In genomic region chr5:52577546-52577945, GRCh38 we compare ENCODE assay signal across 37 cellular contexts.
DNase-seq lines count a peak whose midpoint lies in the region; ATAC-seq, FAIRE-seq and TF ChIP-seq lines count a peak whose summit lies in the region.
"Had no signal": no experiment of that assay in that cellular context is flagged by ENCODE, and none has a peak within 500 bp of the region (broad histone marks: within the 10 kb centered on the region; RNA-seq: fewer than 3 reads in every experiment).

No MANE protein-coding gene starts in this region.

- H3K9me1 ChIP-seq in IMR-90 (ENCODE audit: insufficient read depth, low read length), result no peaks in the 10 kb centered on the region

- DNase-seq in HepG2 (ENCODE audit: low spot score) (no peak), right lobe of liver (no peak), HTR-8/SVneo (ENCODE audit: insufficient read length, low spot score) (no peak), IMR-90 (no peak), H1 (ENCODE audit: low read depth in 1 of 2, low spot score in 2 of 2) (no peak)
- DNase-seq in activated CD4-positive, alpha-beta T cell treated with anti-CD3 and anti-CD28 coated beads, Interleukin-2, amount 10 ng/mL, durations not matched to agents 7 days and 5 days, result no peak
- DNase-seq in activated CD4-positive, alpha-beta memory T cell treated with anti-CD3 and anti-CD28 coated beads, Interleukin-2, amount 10 ng/mL, durations not matched to agents 7 days and 5 days, result no peak
- DNase-seq: 8988T; ACHN; AML-193; BE2C; C1 segment of cervical spinal cord; Caco-2; Calu3; CD4-positive, alpha-beta memory T cell; CD4-positive, alpha-beta T cell; CD4-positive, CD25-positive, alpha-beta regulatory T cell; CD8-positive, alpha-beta memory T cell; CD8-positive, alpha-beta T cell; COR-L47; DMS 273 treated with DMSO at 0.1 percent for 48 hours; DMS153; DMS53; DMS79; DMS79 treated with DMSO at 0.1 percent for 48 hours; DND-41; EL had no signal

- H3K9me3 Mint-ChIP-seq in activated CD4-positive, alpha-beta T cell treated with anti-CD3 and anti-CD28 coated beads, Interleukin-2, amount 10 ng/mL, durations not matched to agents 7 days and 5 days, result no peaks in the 10 kb centered on the region
- no peaks in the 10 kb centered on the region for H3K9me3 Mint-ChIP-seq in activated CD4-positive, alpha-beta memory T cell treated with anti-CD3 and anti-CD28 coated beads, Interleukin-2, amount 10 ng/mL, durations not matched to agents 7 days and 5 days
- H3K9me3 Mint-ChIP-seq: CD4-positive, alpha-beta T cell; CD8-positive, alpha-beta T cell had no signal

- intact Hi-C loops in HepG2 (cut with micrococcal nuclease; ENCODE audit: unreplicated experiment), result no loop called here
- intact Hi-C loops in right lobe of liver (cut with DNase I), result no loop called here
- intact Hi-C loops in IMR-90 (cut with micrococcal nuclease), result no loop called here

- TF ChIP-seq RAD21 in HepG2 (CRISPR knock-in tag; IDR thresholded peaks at IDR 0.05), result no peak
- no peak for TF ChIP-seq RAD21 in IMR-90 (IDR thresholded peaks at IDR 0.05; ENCODE audit: low read length)
- no peak for TF ChIP-seq RAD21 in H1 (IDR thresholded peaks at IDR 0.05 in 1 of 2, conservative IDR thresholded peaks at IDR 0.05 in 1 of 2; ENCODE audit: low read depth in 2 of 2, low read length in 2 of 2)

- H3K9ac ChIP-seq in HepG2 (ENCODE audit: insufficient read depth, low read depth, low read length), result no peak overlapping the region
- H3K9ac ChIP-seq in IMR-90 (ENCODE audit: low read depth, low read length), result no peak overlapping the region
- no peak overlapping the region for H3K9ac ChIP-seq in H1 (replicated peaks in 1 of 4; ENCODE audit: extremely low read depth in 1 of 4, low read depth in 3 of 4, low read length in 3 of 4)
- H3K9ac ChIP-seq: BLaER1; BLaER1 treated with 17β-estradiol and CSF1 and Interleukin-3, amounts not matched to agents 10 nM and 100 nM had no signal

- H3K4me3 Mint-ChIP-seq in activated CD4-positive, alpha-beta T cell treated with anti-CD3 and anti-CD28 coated beads, Interleukin-2, amount 10 ng/mL, durations not matched to agents 7 days and 5 days, result no peak overlapping the region
- H3K4me3 Mint-ChIP-seq in activated CD4-positive, alpha-beta memory T cell treated with anti-CD3 and anti-CD28 coated beads, Interleukin-2, amount 10 ng/mL, durations not matched to agents 7 days and 5 days, result no peak overlapping the region
- H3K4me3 Mint-ChIP-seq: B cell; CD14-positive monocyte; CD4-positive, alpha-beta memory T cell; CD4-positive, alpha-beta T cell; CD4-positive, CD25-positive, alpha-beta regulatory T cell; CD8-positive, alpha-beta memory T cell; CD8-positive, alpha-beta T cell had no signal

- CTCF ChIA-PET in HepG2 (lab: Yijun Ruan, JAX; ENCODE audit: low intra/inter-chr PET ratio, low total read pairs) (no interaction called here), IMR-90 (lab: Yijun Ruan, JAX) (no interaction called here), H1 (lab: Charles Lee; ENCODE audit: partially characterized antibody) (no interaction called here)
- CTCF ChIA-PET in activated CD4-positive, alpha-beta T cell treated with anti-CD3 and anti-CD28 coated beads, Interleukin-2, amount 10 ng/mL, durations not matched to agents 7 days and 5 days (lab: Charles Lee), result no interaction called here
- CTCF ChIA-PET in activated CD4-positive, alpha-beta memory T cell treated with anti-CD3 and anti-CD28 coated beads, Interleukin-2, amount 10 ng/mL, durations not matched to agents 7 days and 5 days (lab: Charles Lee), result no interaction called here

- no peak overlapping the region for H4K91ac ChIP-seq in IMR-90 (ENCODE audit: insufficient read depth, low read depth, low read length)
- H4K91ac ChIP-seq in H1 (replicated peaks; ENCODE audit: insufficient read length, low read length), result no peak overlapping the region

- no peak overlapping the region for H3K27ac Mint-ChIP-seq in activated CD4-positive, alpha-beta T cell treated with anti-CD3 and anti-CD28 coated beads, Interleukin-2, amount 10 ng/mL, durations not matched to agents 7 days and 5 days
- no peak overlapping the region for H3K27ac Mint-ChIP-seq in activated CD4-positive, alpha-beta memory T cell treated with anti-CD3 and anti-CD28 coated beads, Interleukin-2, amount 10 ng/mL, durations not matched to agents 7 days and 5 days
- H3K27ac Mint-ChIP-seq: B cell; CD4-positive, alpha-beta memory T cell; CD4-positive, alpha-beta T cell; CD4-positive, CD25-positive, alpha-beta regulatory T cell; CD8-positive, alpha-beta memory T cell; CD8-positive, alpha-beta T cell had no signal

- no peaks in the 10 kb centered on the region for H3K23me2 ChIP-seq in H1 (ENCODE audit: low read depth, low read length)

- H4K20me1 ChIP-seq in HepG2 (ENCODE audit: insufficient read depth, low read length), result no peaks in the 10 kb centered on the region
- no peaks in the 10 kb centered on the region for H4K20me1 ChIP-seq in IMR-90 (ENCODE audit: insufficient read depth, low read length)
- no peaks in the 10 kb centered on the region for H4K20me1 ChIP-seq in H1 (replicated peaks in 1 of 2; ENCODE audit: control insufficient read depth in 1 of 2, insufficient read depth in 2 of 2, low read length in 2 of 2)
- H4K20me1 ChIP-seq: BLaER1; BLaER1 treated with 17β-estradiol and CSF1 and Interleukin-3, amounts not matched to agents 10 nM and 100 nM had no signal

- H2BK120ac ChIP-seq in IMR-90 (ENCODE audit: low read depth, low read length) (no peak overlapping the region), H1 (replicated peaks; ENCODE audit: low read depth, low read length) (no peak overlapping the region)

- ATAC-seq in HepG2, result no peak
- no peak for ATAC-seq in right lobe of liver
- ATAC-seq in IMR-90 (ENCODE audit: low read depth), result no peak
- no peak for ATAC-seq in HG03520 (IDR thresholded peaks at IDR 0.05; ENCODE audit: unreplicated experiment)
- ATAC-seq: A549; CD8-positive, alpha-beta T cell had no signal

- H4K8ac ChIP-seq in IMR-90 (ENCODE audit: low read depth in 2 of 2, low read length in 2 of 2) (no peak overlapping the region), H1 (ENCODE audit: extremely low read depth, insufficient read depth, low read length) (no peak overlapping the region)

- no peak overlapping the region for H3K56ac ChIP-seq in IMR-90 (ENCODE audit: extremely low read depth, insufficient read depth, low read length)
- no peak overlapping the region for H3K56ac ChIP-seq in H1 (replicated peaks; ENCODE audit: insufficient read length, low read depth, low read length)

- no peaks in the 10 kb centered on the region for H3K79me2 ChIP-seq in HepG2 (ENCODE audit: insufficient read depth, low read length)
- no peaks in the 10 kb centered on the region for H3K79me2 ChIP-seq in H1 (ENCODE audit: control insufficient read depth in 1 of 2, insufficient read depth in 2 of 2, low read length in 2 of 2)

- no peak overlapping the region for H4K5ac ChIP-seq in IMR-90 (ENCODE audit: low read depth, low read length)
- H4K5ac ChIP-seq in H1 (ENCODE audit: insufficient read length, low read depth, low read length), result no peak overlapping the region

- no peak overlapping the region for H3K18ac ChIP-seq in IMR-90 (ENCODE audit: low read depth, low read length)
- H3K18ac ChIP-seq in H1 (ENCODE audit: extremely low read depth, low read length), result no peak overlapping the region

- no peak overlapping the region for H3K14ac ChIP-seq in IMR-90 (replicated peaks; ENCODE audit: low read depth, low read length)
- no peak overlapping the region for H3K14ac ChIP-seq in H1 (ENCODE audit: insufficient read length)

- H2AK9ac ChIP-seq in IMR-90 (replicated peaks; ENCODE audit: low read depth, low read length, poor library complexity), result no peak overlapping the region

- H3K4me1 ChIP-seq in HepG2 (ENCODE audit: insufficient read depth, low read length), result no peaks in the 10 kb centered on the region
- H3K4me1 ChIP-seq in right lobe of liver, result no peaks in the 10 kb centered on the region
- H3K4me1 ChIP-seq in IMR-90 (ENCODE audit: control insufficient read depth, insufficient read depth, low read length), result no peaks in the 10 kb centered on the region
- H3K4me1 ChIP-seq in H1 (replicated peaks in 1 of 4; ENCODE audit: control insufficient read depth in 3 of 4, insufficient read depth in 4 of 4, low read length in 3 of 4), result no peaks in the 10 kb centered on the region
- H3K4me1 ChIP-seq: A549, Caco-2 had no signal

- TF ChIP-seq CTCF in HepG2 (CRISPR knock-in tag; IDR thresholded peaks at IDR 0.05), result no peak
- TF ChIP-seq CTCF in right lobe of liver (IDR thresholded peaks at IDR 0.05), result no peak
- no peak for TF ChIP-seq CTCF in IMR-90 (conservative IDR thresholded peaks at IDR 0.05; ENCODE audit: low read depth, low read length)
- TF ChIP-seq CTCF in H1 (IDR thresholded peaks at IDR 0.05; ENCODE audit: control extremely low read depth in 1 of 3, insufficient read depth in 1 of 3, low read depth in 1 of 3, low read length in 3 of 3), result no peak

- H3K4me2 ChIP-seq in HepG2 (ENCODE audit: low read depth, low read length) (no peak overlapping the region), IMR-90 (ENCODE audit: low read depth, low read length) (no peak overlapping the region), H1 (ENCODE audit: insufficient read depth in 1 of 2, low read depth in 2 of 2, low read length in 2 of 2) (no peak overlapping the region)
- H3K4me2 ChIP-seq: A549; BLaER1; BLaER1 treated with 17β-estradiol and CSF1 and Interleukin-3, amounts not matched to agents 10 nM and 100 nM had no signal

- H3K4me1 Mint-ChIP-seq in activated CD4-positive, alpha-beta T cell treated with anti-CD3 and anti-CD28 coated beads, Interleukin-2, amount 10 ng/mL, durations not matched to agents 7 days and 5 days, result no peaks in the 10 kb centered on the region
- H3K4me1 Mint-ChIP-seq in activated CD4-positive, alpha-beta memory T cell treated with anti-CD3 and anti-CD28 coated beads, Interleukin-2, amount 10 ng/mL, durations not matched to agents 7 days and 5 days, result no peaks in the 10 kb centered on the region
- H3K4me1 Mint-ChIP-seq: B cell; CD14-positive monocyte; CD4-positive, alpha-beta memory T cell; CD4-positive, CD25-positive, alpha-beta regulatory T cell; CD8-positive, alpha-beta memory T cell had no signal

- FAIRE-seq in HepG2 (lab: Jason Lieb, UNC) (no peak), HTR-8/SVneo (lab: Jason Lieb, UNC) (peak; percentile 75), H1 (lab: Jason Lieb, UNC) (no peak)
- FAIRE-seq: A204.1, A549, D721Med had no signal

- H3K23ac ChIP-seq in IMR-90 (ENCODE audit: low read depth, low read length) (no peak overlapping the region), H1 (ENCODE audit: insufficient read length) (no peak overlapping the region)

- H2BK20ac ChIP-seq in IMR-90 (ENCODE audit: low read depth, low read length), result no peak overlapping the region
- H2BK20ac ChIP-seq in H1 (ENCODE audit: low read length), result no peak overlapping the region

- no peaks in the 10 kb centered on the region for H3K36me3 Mint-ChIP-seq in activated CD4-positive, alpha-beta T cell treated with anti-CD3 and anti-CD28 coated beads, Interleukin-2, amount 10 ng/mL, durations not matched to agents 7 days and 5 days (ENCODE audit: low read depth)
- H3K36me3 Mint-ChIP-seq in activated CD4-positive, alpha-beta memory T cell treated with anti-CD3 and anti-CD28 coated beads, Interleukin-2, amount 10 ng/mL, durations not matched to agents 7 days and 5 days (ENCODE audit: low read depth), result no peaks in the 10 kb centered on the region
- H3K36me3 Mint-ChIP-seq: CD14-positive monocyte; CD4-positive, alpha-beta memory T cell; CD4-positive, CD25-positive, alpha-beta regulatory T cell; CD8-positive, alpha-beta T cell had no signal

- H3K27me3 Mint-ChIP-seq in activated CD4-positive, alpha-beta T cell treated with anti-CD3 and anti-CD28 coated beads, Interleukin-2, amount 10 ng/mL, durations not matched to agents 7 days and 5 days, result peaks cover 2% of the 10 kb centered on the region
- no peaks in the 10 kb centered on the region for H3K27me3 Mint-ChIP-seq in activated CD4-positive, alpha-beta memory T cell treated with anti-CD3 and anti-CD28 coated beads, Interleukin-2, amount 10 ng/mL, durations not matched to agents 7 days and 5 days
- H3K27me3 Mint-ChIP-seq: B cell; CD4-positive, CD25-positive, alpha-beta regulatory T cell had no signal

- TF ChIP-seq POLR2A in HepG2 (IDR thresholded peaks at IDR 0.05; ENCODE audit: insufficient read depth in 1 of 2, low read depth in 2 of 2, low read length in 2 of 2), result no peak
- no peak for TF ChIP-seq POLR2A in right lobe of liver (IDR thresholded peaks at IDR 0.05)
- no peak for TF ChIP-seq POLR2A in IMR-90 (IDR thresholded peaks at IDR 0.05; ENCODE audit: low read depth, low read length)
- no peak for TF ChIP-seq POLR2A in H1 (IDR thresholded peaks at IDR 0.05; ENCODE audit: control extremely low read depth in 1 of 2, low read depth in 2 of 2, low read length in 2 of 2)

- H3K27me3 ChIP-seq in HepG2 (ENCODE audit: control insufficient read depth in 1 of 2, insufficient read depth in 2 of 2, low read length in 2 of 2) (no peaks in the 10 kb centered on the region), right lobe of liver (no peaks in the 10 kb centered on the region), IMR-90 (ENCODE audit: control insufficient read depth, insufficient read depth, low read length) (no peaks in the 10 kb centered on the region), H1 (replicated peaks in 1 of 4; ENCODE audit: control insufficient read depth in 3 of 4, extremely low read depth in 1 of 4, insufficient read depth in 3 of 4, low read length in 3 of 4) (no peaks in the 10 kb centered on the region)
- H3K27me3 ChIP-seq: BE2C; BLaER1; BLaER1 treated with 17β-estradiol and CSF1 and Interleukin-3, amounts not matched to agents 10 nM and 100 nM had no signal

- H3K27ac ChIP-seq in HepG2 (ENCODE audit: extremely low read length, insufficient read depth, low read length) (no peak overlapping the region), right lobe of liver (no peak overlapping the region), IMR-90 (ENCODE audit: insufficient read depth, low read length) (no peak overlapping the region), H1 (ENCODE audit: low read depth, low read length) (no peak overlapping the region)
- H3K27ac ChIP-seq: 22Rv1; A549; BLaER1; BLaER1 treated with 17β-estradiol and CSF1 and Interleukin-3, amounts not matched to agents 10 nM and 100 nM; C4-2B had no signal

- H3K36me3 ChIP-seq in HepG2 (replicated peaks in 1 of 2; ENCODE audit: control insufficient read depth in 1 of 2, insufficient read depth in 2 of 2, low read length in 2 of 2) (no peaks in the 10 kb centered on the region), right lobe of liver (no peaks in the 10 kb centered on the region), IMR-90 (ENCODE audit: control insufficient read depth, insufficient read depth, low read length) (no peaks in the 10 kb centered on the region), H1 (ENCODE audit: control insufficient read depth in 2 of 4, insufficient read depth in 4 of 4, low read length in 3 of 4) (no peaks in the 10 kb centered on the region; a peak in 1 of 8 replicates)
- H3K36me3 ChIP-seq: BE2C; BLaER1; BLaER1 treated with 17β-estradiol and CSF1 and Interleukin-3, amounts not matched to agents 10 nM and 100 nM had no signal

- no peak overlapping the region for H2BK15ac ChIP-seq in IMR-90 (ENCODE audit: low read depth, low read length)
- H2BK15ac ChIP-seq in H1 (ENCODE audit: low read length), result no peak overlapping the region

- in situ Hi-C loops in HepG2 (cut with HindIII; ENCODE audit: extremely low pct_ligation_motif_present, low pct_unique_long_range_greater_than_20kb) (no loop called here), IMR-90 (cut with MboI; ENCODE audit: low sequenced_read_pairs) (no loop called here)

- BruUV-seq in HepG2 (replicated peaks; lab: Mats Ljungman, UMichigan) (no TSS peak), IMR-90 (replicated peaks; lab: Mats Ljungman, UMichigan) (no TSS peak)

- POLR2A ChIA-PET in HepG2 (lab: Yijun Ruan, JAX), result no interaction called here
- POLR2A ChIA-PET in IMR-90 (lab: Charles Lee; ENCODE audit: unreplicated experiment), result no interaction called here
- POLR2A ChIA-PET in H1 (lab: Charles Lee; ENCODE audit: partially characterized antibody), result no interaction called here
- POLR2A ChIA-PET in activated CD4-positive, alpha-beta T cell treated with anti-CD3 and anti-CD28 coated beads, Interleukin-2, amount 10 ng/mL, durations not matched to agents 7 days and 5 days (lab: Charles Lee), result no interaction called here
- POLR2A ChIA-PET in activated CD4-positive, alpha-beta memory T cell treated with anti-CD3 and anti-CD28 coated beads, Interleukin-2, amount 10 ng/mL, durations not matched to agents 7 days and 5 days (lab: Charles Lee), result no interaction called here

- no peak overlapping the region for H2BK5ac ChIP-seq in IMR-90 (ENCODE audit: low read depth, low read length, poor library complexity, severe bottlenecking)
- no peak overlapping the region for H2BK5ac ChIP-seq in H1 (ENCODE audit: low read depth, low read length)

- H2AFZ ChIP-seq in HepG2 (ENCODE audit: low read length) (no peak overlapping the region), IMR-90 (replicated peaks; ENCODE audit: low read length, poor library complexity) (no peak overlapping the region), H1 (ENCODE audit: low read length) (no peak overlapping the region)

- TF ChIP-seq EP300 in HepG2 (IDR thresholded peaks at IDR 0.05; ENCODE audit: low read depth in 2 of 2, low read length in 2 of 2), result no peak
- TF ChIP-seq EP300 in HepG2 (CRISPR knock-in tag; IDR thresholded peaks at IDR 0.05; ENCODE audit: borderline replicate concordance), result no peak
- no peak for TF ChIP-seq EP300 in H1 (IDR thresholded peaks at IDR 0.05; ENCODE audit: borderline replicate concordance in 1 of 2, low read depth in 2 of 2, low read length in 2 of 2)

- dilution Hi-C loops in IMR-90 (cut with HindIII; ENCODE audit: low sequenced_read_pairs, unreplicated experiment), result no loop called here

- H2BK12ac ChIP-seq in H1 (ENCODE audit: low read depth, low read length), result no peak overlapping the region

- 35% methylated on average over 2 of the region's 2 CpGs for WGBS in HepG2 (ENCODE audit: low lambda C conversion rate)
- WGBS in right lobe of liver (ENCODE audit: insufficient coverage, low coverage, low lambda C conversion rate, missing lambda C conversion rate), result 62% methylated on average over 2 of the region's 2 CpGs
- no CpG with 5 or more reads among the region's 2 CpGs for WGBS in IMR-90 (ENCODE audit: extremely low coverage in 2 of 2, insufficient read length in 1 of 2), 2 experiments
- 88% methylated on average over 2 of the region's 2 CpGs; no CpG with 5 or more reads in 1 of the 2 experiments for whole genome bisulfite sequencing in H1 (ENCODE audit: extremely low coverage in 1 of 2, insufficient coverage in 1 of 2, insufficient read length in 1 of 2, insufficient replicate concordance in 2 of 2, low coverage in 1 of 2, low lambda C conversion rate in 2 of 2, missing lambda C conversion rate in 1 of 2), 2 experiments

- H2AK5ac ChIP-seq in IMR-90 (ENCODE audit: low read depth, low read length), result no peak overlapping the region
- no peak overlapping the region for H2AK5ac ChIP-seq in H1 (ENCODE audit: low read depth, low read length)

- H3K4ac ChIP-seq in IMR-90 (ENCODE audit: low read depth, low read length) (no peak overlapping the region), H1 (replicated peaks; ENCODE audit: insufficient read length, low read depth, low read length) (no peak overlapping the region)

- H3K79me1 ChIP-seq in IMR-90 (ENCODE audit: low read depth in 1 of 2, low read length in 2 of 2), result no peaks in the 10 kb centered on the region
- no peaks in the 10 kb centered on the region for H3K79me1 ChIP-seq in H1 (ENCODE audit: low read depth, low read length)

- H3K4me3 ChIP-seq in HepG2 (replicated peaks in 1 of 3; ENCODE audit: insufficient read depth in 1 of 3, low read depth in 2 of 3, low read length in 3 of 3), result no peak overlapping the region
- no peak overlapping the region for H3K4me3 ChIP-seq in right lobe of liver
- no peak overlapping the region for H3K4me3 ChIP-seq in IMR-90 (ENCODE audit: insufficient read depth, low read depth, low read length)
- no peak overlapping the region for H3K4me3 ChIP-seq in H1 (ENCODE audit: extremely low read depth in 1 of 4, insufficient read depth in 2 of 4, low read depth in 3 of 4, low read length in 4 of 4)
- H3K4me3 ChIP-seq: A549; BLaER1; BLaER1 treated with 17β-estradiol and CSF1 and Interleukin-3, amounts not matched to agents 10 nM and 100 nM had no signal

- no peaks in the 10 kb centered on the region for H3K9me3 ChIP-seq in HepG2 (ENCODE audit: low read length)
- no peaks in the 10 kb centered on the region for H3K9me3 ChIP-seq in right lobe of liver
- H3K9me3 ChIP-seq in IMR-90 (ENCODE audit: control insufficient read depth, insufficient read depth, low read length), result no peaks in the 10 kb centered on the region
- no peaks in the 10 kb centered on the region for H3K9me3 ChIP-seq in H1 (ENCODE audit: insufficient read depth in 2 of 2, low read depth in 1 of 2, low read length in 1 of 2)
- H3K9me3 ChIP-seq: A549; BE2C; BLaER1; BLaER1 treated with 17β-estradiol and CSF1 and Interleukin-3, amounts not matched to agents 10 nM and 100 nM; Caco-2 had no signal

Comparison
In these comparisons a context has a peak if more than half of its experiments do, and no peak if none do; other contexts are left out.
1. Of the 41 proteins assayed by ChIP-seq in both HepG2 and H1: peak only in HepG2: none; only in H1: none; in both: CEBPB; in neither: 40.